10 cellular contexts compared by ENCODE assay signal in genomic region chr11:117717485-117718314, GRCh38.
DNase-seq lines count a peak whose midpoint lies in the region; ATAC-seq and TF ChIP-seq lines count a peak whose summit lies in the region.
"Had no signal": no experiment of that assay in that cellular context is flagged by ENCODE, and none has a peak within 500 bp of the region (broad histone marks: within the 10 kb centered on the region; RNA-seq: fewer than 3 reads in every experiment).

No MANE protein-coding gene starts in this region.

- DNase-seq in SK-N-SH (peak; percentile 75), anterior cingulate cortex (lab: John Stamatoyannopoulos, UW) (peak in 51 of 58 donors; percentile 19 to 93 (median 78)), left colon (peak; percentile 53 to 58), upper lobe of right lung (peak; percentile 82), NOMO-1 treated with DMSO at 0.1 percent for 48 hours (lab: John Stamatoyannopoulos, UW; ENCODE audit: unreplicated experiment) (no peak)
- no peak for DNase-seq in effector CD8-positive, alpha-beta T cell (lab: John Stamatoyannopoulos, UW)
- DNase-seq in effector memory CD8-positive, alpha-beta T cell = no peak
- DNase-seq: NK-92 treated with Interleukin-12 subunit alpha and Interleukin-12 subunit beta, amount 100 ng/mL, for 24 hours had no signal

- peaks cover 54 to 84% of the 10 kb centered on the region in 2 donors for H3K27me3 Mint-ChIP-seq in effector memory CD8-positive, alpha-beta T cell

- H3K4me1 Mint-ChIP-seq in effector memory CD8-positive, alpha-beta T cell (ENCODE audit: low read depth in 2 of 2) = peaks cover 0 to 2% of the 10 kb centered on the region in 2 donors

- WGBS in SK-N-SH (ENCODE audit: low lambda C conversion rate) = 36% methylated on average over 17 of the region's 25 CpGs

- H3K4me1 ChIP-seq in SK-N-SH (ENCODE audit: control insufficient read depth in 1 of 2, insufficient read depth in 2 of 2, low read depth in 1 of 2, low read length in 1 of 2) (peaks cover 0 to 17% of the 10 kb centered on the region in 2 experiments; a peak in 2 of 4 replicates), upper lobe of right lung (no peaks in the 10 kb centered on the region)

- ATAC-seq in SK-N-SH treated with all-trans-retinoic acid at 6 μM for 48 hours (no peak; the same call in 2 of the 3 replicates), left colon (peak; percentile 92), upper lobe of right lung (peak; percentile 88)
- no peak for ATAC-seq in effector memory CD8-positive, alpha-beta T cell (replicated peaks)

- H3K9ac ChIP-seq in SK-N-SH = no peak overlapping the region

- CTCF ChIA-PET in SK-N-SH (lab: Yijun Ruan, JAX) = interaction anchor here (0.8 to 3.0 kb wide), 3 partner anchors 9 to 292 kb away, joined by 3 to 8 read pairs (median 8); no protein-coding TSS in a partner anchor

- H3F3A ChIP-seq in SK-N-SH (replicated peaks; ENCODE audit: insufficient read depth) = no peaks in the 10 kb centered on the region

- no peaks in the 10 kb centered on the region for H4K20me1 ChIP-seq in SK-N-SH (ENCODE audit: insufficient read depth)

- H3K36me3 ChIP-seq in SK-N-SH (replicated peaks in 1 of 2; ENCODE audit: control insufficient read depth in 1 of 2, insufficient read depth in 2 of 2, low read length in 1 of 2) (no peaks in the 10 kb centered on the region), upper lobe of right lung (no peaks in the 10 kb centered on the region)

- H3K27ac Mint-ChIP-seq in effector memory CD8-positive, alpha-beta T cell = no peak overlapping the region
- H3K27ac Mint-ChIP-seq: nephron had no signal

- no peak overlapping the region for H3K4me3 Mint-ChIP-seq in effector memory CD8-positive, alpha-beta T cell
- H3K4me3 Mint-ChIP-seq: nephron had no signal

- no peaks in the 10 kb centered on the region for H3K9me3 Mint-ChIP-seq in effector memory CD8-positive, alpha-beta T cell
- H3K9me3 Mint-ChIP-seq: nephron had no signal

- no peak for TF ChIP-seq CTCF in SK-N-SH (IDR thresholded peaks at IDR 0.05)
- TF ChIP-seq CTCF in upper lobe of right lung (IDR thresholded peaks at IDR 0.05) = no peak

- no peaks in the 10 kb centered on the region for H3K9me2 ChIP-seq in SK-N-SH

- no peak overlapping the region for H2AFZ ChIP-seq in SK-N-SH (ENCODE audit: low read depth)

- no peak overlapping the region for H3K4me2 ChIP-seq in SK-N-SH

- no peak for TF ChIP-seq EP300 in SK-N-SH (IDR thresholded peaks at IDR 0.05; ENCODE audit: borderline replicate concordance in 1 of 2, low read depth in 1 of 2, low read length in 1 of 2)

- H3K27me3 ChIP-seq in SK-N-SH (ENCODE audit: insufficient read depth) (peaks cover 7% of the 10 kb centered on the region; the same call in 1 of the 2 replicates), upper lobe of right lung (no peaks in the 10 kb centered on the region)

- peaks cover 8% of the 10 kb centered on the region for H3K36me3 Mint-ChIP-seq in effector memory CD8-positive, alpha-beta T cell (ENCODE audit: insufficient read depth)

- H3K9me3 ChIP-seq in SK-N-SH (no peaks in the 10 kb centered on the region), upper lobe of right lung (no peaks in the 10 kb centered on the region)

- H3K79me2 ChIP-seq in SK-N-SH (ENCODE audit: insufficient read depth) = no peaks in the 10 kb centered on the region

- H3K4me3 ChIP-seq in SK-N-SH (ENCODE audit: low read depth in 2 of 2, low read length in 1 of 2) (no peak overlapping the region), upper lobe of right lung (no peak overlapping the region)

- intact Hi-C loops in left colon (cut with DNase I, micrococcal nuclease) = no loop called here
- intact Hi-C loops in upper lobe of right lung (cut with DNase I) = no loop called here

- H3K27ac ChIP-seq in SK-N-SH (ENCODE audit: low read depth in 2 of 2, low read length in 1 of 2) = peak overlapping the region in 1 of 2 experiments; percentile 53; a peak in 1 of 4 replicates
- H3K27ac ChIP-seq in upper lobe of right lung = peak overlapping the region; percentile 42

- TF ChIP-seq RAD21 in SK-N-SH (IDR thresholded peaks at IDR 0.05; ENCODE audit: low read length) = no peak

- POLR2A ChIA-PET in SK-N-SH (lab: Yijun Ruan, JAX) = no interaction called here

TF ChIP-seq in SK-N-SH, 30 proteins besides CTCF, POLR2A, EP300 and RAD21:
- no peak for TF ChIP-seq FOXJ3 (CRISPR knock-in tag; IDR thresholded peaks at IDR 0.05)
- peak; percentile 19; the same call in 1 of the 2 replicates for TF ChIP-seq MXI1 (IDR thresholded peaks at IDR 0.05; ENCODE audit: low read depth, low read length)
- TF ChIP-seq, protein P1, sequence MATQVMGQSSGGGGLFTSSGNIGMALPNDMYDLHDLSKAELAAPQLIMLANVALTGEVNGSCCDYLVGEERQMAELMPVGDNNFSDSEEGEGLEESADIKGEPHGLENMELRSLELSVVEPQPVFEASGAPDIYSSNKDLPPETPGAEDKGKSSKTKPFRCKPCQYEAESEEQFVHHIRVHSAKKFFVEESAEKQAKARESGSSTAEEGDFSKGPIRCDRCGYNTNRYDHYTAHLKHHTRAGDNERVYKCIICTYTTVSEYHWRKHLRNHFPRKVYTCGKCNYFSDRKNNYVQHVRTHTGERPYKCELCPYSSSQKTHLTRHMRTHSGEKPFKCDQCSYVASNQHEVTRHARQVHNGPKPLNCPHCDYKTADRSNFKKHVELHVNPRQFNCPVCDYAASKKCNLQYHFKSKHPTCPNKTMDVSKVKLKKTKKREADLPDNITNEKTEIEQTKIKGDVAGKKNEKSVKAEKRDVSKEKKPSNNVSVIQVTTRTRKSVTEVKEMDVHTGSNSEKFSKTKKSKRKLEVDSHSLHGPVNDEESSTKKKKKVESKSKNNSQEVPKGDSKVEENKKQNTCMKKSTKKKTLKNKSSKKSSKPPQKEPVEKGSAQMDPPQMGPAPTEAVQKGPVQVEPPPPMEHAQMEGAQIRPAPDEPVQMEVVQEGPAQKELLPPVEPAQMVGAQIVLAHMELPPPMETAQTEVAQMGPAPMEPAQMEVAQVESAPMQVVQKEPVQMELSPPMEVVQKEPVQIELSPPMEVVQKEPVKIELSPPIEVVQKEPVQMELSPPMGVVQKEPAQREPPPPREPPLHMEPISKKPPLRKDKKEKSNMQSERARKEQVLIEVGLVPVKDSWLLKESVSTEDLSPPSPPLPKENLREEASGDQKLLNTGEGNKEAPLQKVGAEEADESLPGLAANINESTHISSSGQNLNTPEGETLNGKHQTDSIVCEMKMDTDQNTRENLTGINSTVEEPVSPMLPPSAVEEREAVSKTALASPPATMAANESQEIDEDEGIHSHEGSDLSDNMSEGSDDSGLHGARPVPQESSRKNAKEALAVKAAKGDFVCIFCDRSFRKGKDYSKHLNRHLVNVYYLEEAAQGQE (IDR thresholded peaks at IDR 0.05; ENCODE audit: low read depth, low read length) = no peak
- TF ChIP-seq SMC3 (IDR thresholded peaks at IDR 0.05; ENCODE audit: low read depth, low read length) = no peak
- no peak for TF ChIP-seq SIN3A (IDR thresholded peaks at IDR 0.05; ENCODE audit: borderline replicate concordance, low read depth, low read length)

TF ChIP-seq in SK-N-SH treated with all-trans-retinoic acid at 6 μM for 48 hours, 23 proteins besides CTCF, POLR2A, EP300 and RAD21:
- no peak for TF ChIP-seq ESRRG (CRISPR knock-in tag; IDR thresholded peaks at IDR 0.05)
- TF ChIP-seq GLIS3 (CRISPR knock-in tag; IDR thresholded peaks at IDR 0.05) = no peak
- no peak for TF ChIP-seq POU6F1 (CRISPR knock-in tag; IDR thresholded peaks at IDR 0.05; ENCODE audit: borderline replicate concordance, low read depth)
- TF ChIP-seq TSHZ2 (CRISPR knock-in tag; IDR thresholded peaks at IDR 0.05) = no peak
- TF ChIP-seq OSR1 (CRISPR knock-in tag; IDR thresholded peaks at IDR 0.05) = no peak
- no peak for TF ChIP-seq ZFP3 (CRISPR knock-in tag; IDR thresholded peaks at IDR 0.05)
- TF ChIP-seq TOX (CRISPR knock-in tag; IDR thresholded peaks at IDR 0.05; ENCODE audit: borderline replicate concordance) = no peak
- TF ChIP-seq ISL1 (CRISPR knock-in tag; IDR thresholded peaks at IDR 0.05) = no peak
- no peak for TF ChIP-seq BACH2 (CRISPR knock-in tag; IDR thresholded peaks at IDR 0.05; ENCODE audit: borderline replicate concordance)
- TF ChIP-seq TCF4 (CRISPR knock-in tag; IDR thresholded peaks at IDR 0.05; ENCODE audit: borderline replicate concordance) = no peak

Comparison
In these comparisons a context has a peak if more than half of its experiments do, and no peak if none do; other contexts are left out.
1. DNase-seq: peak in SK-N-SH (single experiment), anterior cingulate cortex (51 of 58), left colon (2 of 2) and upper lobe of right lung (single experiment); none in NOMO-1 treated with DMSO at 0.1 percent for 48 hours (single experiment), effector CD8-positive, alpha-beta T cell (single experiment) and effector memory CD8-positive, alpha-beta T cell (0 of 3).
2. ATAC-seq: peak in left colon (single experiment) and upper lobe of right lung (single experiment); none in SK-N-SH treated with all-trans-retinoic acid at 6 μM for 48 hours (single experiment) and effector memory CD8-positive, alpha-beta T cell (single experiment).